In genomic region chr15:44987711-44988110, GRCh38 we compare ENCODE assay signal across 9 cellular contexts. TPM values are rescaled to one million over a fixed set of nuclear protein-coding genes. Genes with fewer than 3 reads are reported as not detected.
"Had no signal": no experiment of that assay in that cellular context is flagged by ENCODE, and none has a peak within 500 bp of the region (broad histone marks: within the 10 kb centered on the region; RNA-seq: fewer than 3 reads in every experiment).

No MANE protein-coding gene starts in this region.

RNA-seq across cellular contexts. Expression of gene TERB2, which starts 31.2 kb away (rescaled TPM):
- total RNA-seq: activated CD4-positive, alpha-beta T cell treated with anti-CD3 and anti-CD28 coated beads, Interleukin-2, amount 10 ng/mL, durations not matched to agents 24 days and 14 days; activated naive CD4-positive, alpha-beta T cell treated with anti-CD3 and anti-CD28 coated beads for 36 hours; aorta; cerebellum; RPMI7951; SJCRH30; T-helper 1 cell treated with Interleukin-12 subunit alpha and Interleukin-12 subunit beta and Interleukin-4 antibody, amounts not matched to agents 30 ng/mL and 1 ng/mL, for 36 hours; T-helper 2 cell treated with Interferon-gamma antibody and Interleukin-4, amounts not matched to agents 100 ng/mL and 5 ng/mL, for 36 hours; WTC11 had no signal
- polyA plus RNA-seq: aorta had no signal
